ENCODE assay signal across 8 cellular contexts in the genomic region with DNA sequence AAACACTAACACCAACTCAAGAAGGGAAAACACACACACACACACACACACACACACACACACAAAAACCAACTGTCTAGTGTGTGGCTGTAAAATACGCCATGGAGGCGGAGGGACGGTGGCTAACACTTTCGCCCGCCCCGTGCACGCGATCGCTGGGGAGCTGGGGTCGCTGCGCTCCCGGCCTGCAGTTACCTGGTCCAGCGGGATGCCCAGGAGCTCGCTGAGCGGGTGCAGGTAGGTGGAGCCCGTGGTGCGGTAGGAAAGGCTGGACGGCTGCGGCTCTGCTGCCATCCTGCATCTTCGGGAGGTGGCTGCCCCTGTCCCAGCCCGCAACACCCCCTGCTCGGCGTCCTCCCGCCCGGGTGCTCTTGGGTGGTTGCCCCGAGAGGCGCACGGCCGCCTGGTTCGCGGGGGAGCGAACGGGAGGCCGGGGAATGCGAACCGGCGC. TPM values are rescaled to one million over a fixed set of nuclear protein-coding genes. Genes with fewer than 3 reads are reported as not detected.
DNase-seq lines count a peak whose midpoint lies in the region; ATAC-seq and TF ChIP-seq lines count a peak whose summit lies in the region.

No MANE protein-coding gene starts in this region.

- POLR2A ChIA-PET in activated CD4-positive, alpha-beta T cell treated with anti-CD3 and anti-CD28 coated beads for 36 hours (lab: Charles Lee): no interaction called here

- no peaks in the 10 kb centered on the region for H3K9me3 Mint-ChIP-seq in activated CD4-positive, alpha-beta T cell treated with anti-CD3 and anti-CD28 coated beads for 36 hours (ENCODE audit: low read depth)

- H3K36me3 ChIP-seq in brain microvascular endothelial cell (replicated peaks): no peaks in the 10 kb centered on the region

- no peaks in the 10 kb centered on the region for H3K36me3 Mint-ChIP-seq in activated CD4-positive, alpha-beta T cell treated with anti-CD3 and anti-CD28 coated beads for 36 hours (ENCODE audit: low read depth)

- H3K4me3 ChIP-seq in brain microvascular endothelial cell (ENCODE audit: low read depth, low read length): peak overlapping the region; percentile 88

- ATAC-seq in activated CD4-positive, alpha-beta T cell treated with anti-CD3 and anti-CD28 coated beads for 36 hours: peak; percentile 16
- ATAC-seq in HG02970 (IDR thresholded peaks at IDR 0.05; ENCODE audit: low FRiP score, unreplicated experiment) (peak; percentile 33), left lobe of liver (peak; percentile 66)

- H3K27me3 ChIP-seq in brain microvascular endothelial cell (replicated peaks): no peaks in the 10 kb centered on the region

- H3K4me3 Mint-ChIP-seq in activated CD4-positive, alpha-beta T cell treated with anti-CD3 and anti-CD28 coated beads for 36 hours: peak overlapping the region; percentile 95

- no peak for DNase-seq in activated CD4-positive, alpha-beta T cell treated with anti-CD3 and anti-CD28 coated beads for 36 hours
- DNase-seq in activated CD4-positive, alpha-beta T cell treated with anti-CD3 and anti-CD28 coated beads for 48 hours: no peak
- peak; percentile 89 for DNase-seq in NCI-H748 (lab: John Stamatoyannopoulos, UW; ENCODE audit: unreplicated experiment)
- DNase-seq in brain microvascular endothelial cell: no peak
- DNase-seq in left lobe of liver (ENCODE audit: low spot score): no peak
- peak; percentile 31 for DNase-seq in stimulated activated naive CD4-positive, alpha-beta T cell treated with Interleukin-2 at 50 U/mL for 16 hours (lab: John Stamatoyannopoulos, UW)
- DNase-seq in NCI-H2196 treated with DMSO at 0.1 percent for 48 hours (lab: John Stamatoyannopoulos, UW; ENCODE audit: unreplicated experiment): no peak

- peak overlapping the region; percentile 93 for H3K27ac Mint-ChIP-seq in activated CD4-positive, alpha-beta T cell treated with anti-CD3 and anti-CD28 coated beads for 36 hours

- H3K27ac ChIP-seq in brain microvascular endothelial cell: no peak overlapping the region

- intact Hi-C loops in activated CD4-positive, alpha-beta T cell treated with anti-CD3 and anti-CD28 coated beads for 36 hours (cut with DNase I, micrococcal nuclease): loop anchor here (1.0 to 5.0 kb wide), 9 partner anchors 10 to 1950 kb away; a partner anchor contains a TSS

- no peaks in the 10 kb centered on the region for H3K27me3 Mint-ChIP-seq in activated CD4-positive, alpha-beta T cell treated with anti-CD3 and anti-CD28 coated beads for 36 hours

- peaks cover 43% of the 10 kb centered on the region for H3K4me1 Mint-ChIP-seq in activated CD4-positive, alpha-beta T cell treated with anti-CD3 and anti-CD28 coated beads for 36 hours

- in situ Hi-C loops in brain microvascular endothelial cell (cut with HindIII; ENCODE audit: low pct_ligation_motif_present, low sequenced_read_pairs): no loop called here

- no peak for TF ChIP-seq CTCF in brain microvascular endothelial cell (IDR thresholded peaks at IDR 0.05; ENCODE audit: low read depth, low read length, missing control alignments)

- CTCF ChIA-PET in activated CD4-positive, alpha-beta T cell treated with anti-CD3 and anti-CD28 coated beads for 36 hours (lab: Charles Lee): interaction anchor here (0.7 to 1.2 kb wide), 2 partner anchors 10 to 51 kb away, joined by 3 to 4 read pairs; no protein-coding TSS in a partner anchor

RNA-seq across cellular contexts. Expression of a gene that starts 0.3 kb away (rescaled TPM):
- total RNA-seq in activated CD4-positive, alpha-beta T cell treated with anti-CD3 and anti-CD28 coated beads for 36 hours: 10 to 100 TPM; 13.3 to 16.1 TPM
- total RNA-seq in left lobe of liver: 4.6 TPM

Comparison
In these comparisons a context has a peak if more than half of its experiments do, and no peak if none do; other contexts are left out.
1. ATAC-seq: peak in every context shown above with its lines; median percentile 66 in left lobe of liver; 33 in HG02970; 16 in activated CD4-positive, alpha-beta T cell treated with anti-CD3 and anti-CD28 coated beads for 36 hours.
2. DNase-seq: peak in NCI-H748 (single experiment) and stimulated activated naive CD4-positive, alpha-beta T cell treated with Interleukin-2 at 50 U/mL for 16 hours (single experiment); none in activated CD4-positive, alpha-beta T cell treated with anti-CD3 and anti-CD28 coated beads for 36 hours (single experiment), activated CD4-positive, alpha-beta T cell treated with anti-CD3 and anti-CD28 coated beads for 48 hours (single experiment), brain microvascular endothelial cell (single experiment), left lobe of liver (single experiment) and NCI-H2196 treated with DMSO at 0.1 percent for 48 hours (single experiment).